8 cellular contexts compared by ENCODE assay signal in genomic region chr15:52018244-52018643, GRCh38. TPM values are rescaled to one million over a fixed set of nuclear protein-coding genes. Genes with fewer than 3 reads are reported as not detected.
DNase-seq lines count a peak whose midpoint lies in the region; ATAC-seq and TF ChIP-seq lines count a peak whose summit lies in the region.

No MANE protein-coding gene starts in this region.

- no peak for TF ChIP-seq CTCF in fibroblast of mammary gland (conservative IDR thresholded peaks at IDR 0.05; ENCODE audit: control insufficient read depth, insufficient read depth, low read depth, low read length)

- in situ Hi-C loops in GM23248 (cut with MboI) = no loop called here

- H3K79me2 ChIP-seq in GM23248 (ENCODE audit: insufficient read depth) = peaks cover 34% of the 10 kb centered on the region

- H3K4me1 ChIP-seq in GM23248 (ENCODE audit: insufficient read depth) (peaks cover 21% of the 10 kb centered on the region), skeletal muscle satellite cell (ENCODE audit: control insufficient read depth, insufficient read depth, low read length) (peaks cover 22% of the 10 kb centered on the region)

- no peaks in the 10 kb centered on the region for H3K9me3 ChIP-seq in GM23248 (ENCODE audit: low read depth)
- no peaks in the 10 kb centered on the region for H3K9me3 ChIP-seq in skeletal muscle satellite cell (replicated peaks; ENCODE audit: low read length)

- peak; percentile 40 for DNase-seq in GM23248
- DNase-seq in fibroblast of mammary gland (ENCODE audit: low read depth) = peak; percentile 47
- DNase-seq in activated effector memory CD4-positive, alpha-beta T cell treated with Interleukin-2 at 50 U/mL for 16 hours = no peak
- no peak for DNase-seq in NCI-H2171 (lab: John Stamatoyannopoulos, UW)
- DNase-seq in kidney glomerular epithelial cell (lab: John Stamatoyannopoulos, UW) = no peak
- no peak for DNase-seq in RKO (ENCODE audit: low spot score)

- peak; percentile 5; the same call in 1 of the 3 replicates for ATAC-seq in SK-N-SH treated with all-trans-retinoic acid at 6 μM for 48 hours

- H3K9me2 ChIP-seq in GM23248 (ENCODE audit: insufficient read depth) = no peaks in the 10 kb centered on the region

- WGBS in GM23248 (ENCODE audit: low coverage in 1 of 2, low lambda C conversion rate in 2 of 2, missing lambda C conversion rate in 2 of 2), 2 experiments = 78 to 80% methylated on average over 7 of the region's 7 CpGs

- H3K27me3 ChIP-seq in GM23248 (replicated peaks; ENCODE audit: insufficient read depth) (no peaks in the 10 kb centered on the region), skeletal muscle satellite cell (ENCODE audit: control insufficient read depth, insufficient read depth, low read length) (no peaks in the 10 kb centered on the region)

- H3K36me3 ChIP-seq in GM23248 (ENCODE audit: low read depth) (no peaks in the 10 kb centered on the region), skeletal muscle satellite cell (ENCODE audit: insufficient read depth, low read length) (no peaks in the 10 kb centered on the region)

- peak overlapping the region; percentile 100 for H3K27ac ChIP-seq in GM23248

- H3K4me2 ChIP-seq in GM23248 (ENCODE audit: unreplicated experiment) (peak overlapping the region; percentile 71), skeletal muscle satellite cell (ENCODE audit: low read length) (peak overlapping the region; percentile 79)

- H3K9ac ChIP-seq in GM23248 = peak overlapping the region; percentile 100
- peak overlapping the region; percentile 98 for H3K9ac ChIP-seq in skeletal muscle satellite cell (ENCODE audit: low read depth, low read length)

- H4K20me1 ChIP-seq in GM23248 (ENCODE audit: insufficient read depth) = no peaks in the 10 kb centered on the region

- H2AFZ ChIP-seq in GM23248 = peak overlapping the region; percentile 58; the same call in 1 of the 2 replicates

- H3F3A ChIP-seq in GM23248 (ENCODE audit: insufficient read depth) = peaks cover 36% of the 10 kb centered on the region

- H3K4me3 ChIP-seq in GM23248 (peak overlapping the region; percentile 100), fibroblast of mammary gland (ENCODE audit: control insufficient read depth, low read depth, low read length) (peak overlapping the region; percentile 50), skeletal muscle satellite cell (ENCODE audit: low read length) (peak overlapping the region; percentile 91)

TF ChIP-seq in SK-N-SH treated with all-trans-retinoic acid at 6 μM for 48 hours, 23 proteins besides CTCF, POLR2A, EP300 and RAD21:
- TF ChIP-seq CREB5 (CRISPR knock-in tag; IDR thresholded peaks at IDR 0.05; ENCODE audit: low read depth) = no peak
- no peak for TF ChIP-seq ZFP3 (CRISPR knock-in tag; IDR thresholded peaks at IDR 0.05)
- TF ChIP-seq TSHZ2 (CRISPR knock-in tag; IDR thresholded peaks at IDR 0.05) = no peak
- no peak for TF ChIP-seq ZFP30 (CRISPR knock-in tag; IDR thresholded peaks at IDR 0.05)
- no peak for TF ChIP-seq CSRNP3 (CRISPR knock-in tag; IDR thresholded peaks at IDR 0.05)
- no peak for TF ChIP-seq ARNTL (CRISPR knock-in tag; IDR thresholded peaks at IDR 0.05; ENCODE audit: borderline replicate concordance, low read depth)
- TF ChIP-seq CSDC2 (CRISPR knock-in tag; IDR thresholded peaks at IDR 0.05) = no peak
- TF ChIP-seq ESRRG (CRISPR knock-in tag; IDR thresholded peaks at IDR 0.05) = no peak

RNA-seq across cellular contexts. Expression of gene MAPK6, which starts 0.8 kb away (rescaled TPM):
- total RNA-seq in GM23248 (2014; rRNA removed; shearing (Covaris generic)) = 55.4 and 69.3 TPM in 2 replicates
- 36.0 and 36.5 TPM in 2 replicates for polyA plus RNA-seq in GM23248 (2016; fragmentation: Nextera tagmentation; extraction: Ambion mirVana)
- total RNA-seq in skeletal muscle satellite cell (2012; rRNA removed) = 62.3 and 66.2 TPM in 2 replicates

RNA-seq across cellular contexts. Expression of gene LEO1, which starts 46.7 kb away (rescaled TPM):
- 28.1 and 33.6 TPM in 2 replicates for total RNA-seq in GM23248 (2014; rRNA removed; shearing (Covaris generic))
- 34.1 and 36.0 TPM in 2 replicates for polyA plus RNA-seq in GM23248 (2016; fragmentation: Nextera tagmentation; extraction: Ambion mirVana)
- total RNA-seq in skeletal muscle satellite cell (2012; rRNA removed) = 16.6 and 26.9 TPM in 2 replicates

Comparison
In these comparisons a context has a peak if more than half of its experiments do, and no peak if none do; other contexts are left out.
1. DNase-seq: peak in GM23248 (single experiment) and fibroblast of mammary gland (single experiment); none in activated effector memory CD4-positive, alpha-beta T cell treated with Interleukin-2 at 50 U/mL for 16 hours (single experiment), NCI-H2171 (single experiment), kidney glomerular epithelial cell (single experiment) and RKO (single experiment).
2. H3K4me3 ChIP-seq: peak in every context shown above with its lines; median percentile 100 in GM23248; 91 in skeletal muscle satellite cell; 50 in fibroblast of mammary gland.